Comparison of ENCODE assay signal across 34 cellular contexts in the genomic region with DNA sequence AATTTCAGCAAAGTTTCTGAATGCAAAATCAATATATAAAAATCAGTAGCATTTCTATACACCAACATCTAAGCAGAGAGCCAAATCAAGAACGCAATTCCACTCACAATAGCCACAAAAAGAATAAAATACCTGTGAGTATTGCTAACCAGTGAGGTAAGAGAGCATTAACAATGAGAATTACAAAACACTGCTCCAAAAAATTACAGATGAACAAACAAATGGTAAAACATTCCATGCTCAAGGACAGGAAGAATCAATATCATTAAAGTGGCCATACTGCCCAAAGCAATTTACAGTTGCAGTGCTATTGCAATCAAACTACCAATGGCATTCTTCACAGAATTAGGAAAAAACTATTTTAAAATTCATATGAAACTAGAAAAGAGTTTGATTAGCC.
"Had no signal": no experiment of that assay in that cellular context is flagged by ENCODE, and none has a peak within 500 bp of the region (broad histone marks: within the 10 kb centered on the region; RNA-seq: fewer than 3 reads in every experiment).

No MANE protein-coding gene starts in this region.

- H3K9ac ChIP-seq: KMS-11 had no signal

- H3K27me3 ChIP-seq: MG63 had no signal

- DNase-seq: Karpas-422, Kasumi-1, MG63, MM.1S, MV-4-11, NCI-H1048, NCI-H1092, NCI-H1092 treated with DMSO at 0.1 percent for 48 hours, NCI-H1105, NCI-H1105 treated with DMSO at 0.1 percent for 48 hours, NCI-H1417, NCI-H1417 treated with DMSO at 0.1 percent for 48 hours, NCI-H1436, NCI-H1436 treated with DMSO at 0.1 percent for 48 hours, NCI-H146, NCI-H1694, NCI-H1694 treated with DMSO at 0.1 percent for 48 hours, NCI-H187, NCI-H187 treated with DMSO at 0.1 percent for 48 hours, NCI-H1930, NCI-H2029, NCI-H2029 treated with DMSO at 0.1 percent for 48 hours, NCI-H2081, NCI-H2081 treated with DMSO at 0.1 percent for 48 hours, NCI-H2107, NCI-H2171, NCI-H2171 treated with DMSO at 0.1 percent for 48 hours, NCI-H2227 treated with DMSO at 0.1 percent for 48 hours, NCI-H226, NCI-H345, NCI-H446, NCI-H446 treated with DMSO at 0.1 percent for 48 hours, NCI-H510A had no signal

- H3K4me2 ChIP-seq: KMS-11 had no signal

- H3K27ac ChIP-seq: KMS-11 had no signal

- H3K4me3 ChIP-seq: MG63 had no signal
